In genomic region chr14:55580401-55581010, GRCh38 we compare ENCODE assay signal across 8 cellular contexts. TPM values are rescaled to one million over a fixed set of nuclear protein-coding genes. Genes with fewer than 3 reads are reported as not detected.
DNase-seq lines count a peak whose midpoint lies in the region; ATAC-seq and TF ChIP-seq lines count a peak whose summit lies in the region.

No MANE protein-coding gene starts in this region.

- H3K36me3 ChIP-seq in Caco-2 (ENCODE audit: control insufficient read depth, insufficient read depth, low read length) (no peaks in the 10 kb centered on the region), HUES64 (ENCODE audit: insufficient read depth, low read length) (peaks cover 12% of the 10 kb centered on the region; the same call in 1 of the 2 replicates)

- H3K36me3 Mint-ChIP-seq in Caco-2 (ENCODE audit: insufficient read depth, unreplicated experiment) (peaks cover 6% of the 10 kb centered on the region), mesothelial cell of epicardium (no peaks in the 10 kb centered on the region)

- POLR2A ChIA-PET in Caco-2 (lab: Charles Lee): no interaction called here

- peak; percentile 65 for ATAC-seq in GM21423 (IDR thresholded peaks at IDR 0.05; ENCODE audit: unreplicated experiment)

- no peaks in the 10 kb centered on the region for H3K27me3 Mint-ChIP-seq in Caco-2 (ENCODE audit: insufficient read depth, unreplicated experiment)
- no peaks in the 10 kb centered on the region for H3K27me3 Mint-ChIP-seq in mesothelial cell of epicardium (ENCODE audit: low read depth)

- BruUV-seq in Caco-2 (replicated peaks; lab: Mats Ljungman, UMichigan): no TSS peak

- H3K4me1 ChIP-seq in Caco-2: peaks cover 13% of the 10 kb centered on the region
- H3K4me1 ChIP-seq in HUES64 (ENCODE audit: insufficient read depth, low read length): peaks cover 40% of the 10 kb centered on the region

- H3K27ac ChIP-seq in HUES64 (ENCODE audit: low read depth, low read length): peak overlapping the region; percentile 83; the same call in 1 of the 2 replicates

- CTCF ChIA-PET in Caco-2 (lab: Charles Lee): no interaction called here

- peak overlapping the region; percentile 91 for H3K9ac ChIP-seq in HUES64 (ENCODE audit: low read depth, low read length)

- H3K4me3 Mint-ChIP-seq in Caco-2 (ENCODE audit: unreplicated experiment) (peak overlapping the region; percentile 74), mesothelial cell of epicardium (peak overlapping the region; percentile 87)

- H3K9me3 Mint-ChIP-seq in Caco-2 (ENCODE audit: unreplicated experiment): no peaks in the 10 kb centered on the region
- H3K9me3 Mint-ChIP-seq in mesothelial cell of epicardium: no peaks in the 10 kb centered on the region

- H3K27me3 ChIP-seq in Caco-2 (replicated peaks; ENCODE audit: control insufficient read depth, insufficient read depth, low read length): no peaks in the 10 kb centered on the region
- no peaks in the 10 kb centered on the region for H3K27me3 ChIP-seq in HUES64 (ENCODE audit: insufficient read depth, low read length)

- H3K9me3 ChIP-seq in Caco-2 (no peaks in the 10 kb centered on the region), HUES64 (ENCODE audit: insufficient read depth, low read depth, low read length) (no peaks in the 10 kb centered on the region)

- H3K27ac Mint-ChIP-seq in Caco-2 (ENCODE audit: unreplicated experiment) (peak overlapping the region; percentile 9), mesothelial cell of epicardium (peak overlapping the region; percentile 95)

- TF ChIP-seq CTCF in Caco-2 (IDR thresholded peaks at IDR 0.05; ENCODE audit: insufficient read depth in 1 of 2, low read depth in 1 of 2, low read length in 1 of 2, severe bottlenecking in 1 of 2, unreplicated experiment in 1 of 2) (no peak), mesothelial cell of epicardium (IDR thresholded peaks at IDR 0.05; ENCODE audit: unreplicated experiment) (no peak)

- H3K4me3 ChIP-seq in Caco-2 (ENCODE audit: low read depth, low read length): peak overlapping the region; percentile 91
- peak overlapping the region; percentile 73 for H3K4me3 ChIP-seq in HUES64 (ENCODE audit: low read length)

- H3K4me1 Mint-ChIP-seq in Caco-2 (ENCODE audit: low read depth, unreplicated experiment): no peaks in the 10 kb centered on the region
- peaks cover 39% of the 10 kb centered on the region for H3K4me1 Mint-ChIP-seq in mesothelial cell of epicardium

- under 1% methylated on average over 76 of the region's 76 CpGs for WGBS in HUES64

- DNase-seq in Caco-2: peak in 1 of 2 experiments; percentile 59
- DNase-seq in activated CD4-positive, alpha-beta T cell treated with anti-CD3 and anti-CD28 coated beads, Interleukin-2, amount 50 U/mL, for 24 hours (ENCODE audit: low read depth in 1 of 2, low spot score in 1 of 2): peak; percentile 17 to 26
- DNase-seq in effector CD4-positive, alpha-beta T cell: peak; percentile 51
- DNase-seq in mesothelial cell of epicardium (ENCODE audit: low spot score in 2 of 2, unreplicated experiment in 2 of 2): peak; percentile 41 to 65
- peak; percentile 30 to 47 for DNase-seq in stimulated activated CD8-positive, alpha-beta memory T cell treated with anti-CD3 and anti-CD28 coated beads, Interleukin-2, amount 100 ng/mL, for 48 hours (ENCODE audit: low read depth in 2 of 2)
- DNase-seq in DMS153 (lab: John Stamatoyannopoulos, UW): no peak

- intact Hi-C loops in Caco-2 (cut with micrococcal nuclease; ENCODE audit: unreplicated experiment): loop anchor here (1.0 to 5.0 kb wide), 2 partner anchors 19 to 128 kb away; no protein-coding TSS in a partner anchor

RNA-seq across cellular contexts. Expression of gene KTN1, which starts 0.5 kb away (rescaled TPM):
- total RNA-seq in Caco-2 (2022) (130 and 138 TPM in 2 replicates), mesothelial cell of epicardium (148 to 157 TPM (median 153 TPM) in 3 replicates)
- polyA plus RNA-seq in HUES64 (2013, experiment 1 of 2): 90.4 TPM
- polyA plus RNA-seq in HUES64 (2013, experiment 2 of 2): 98.9 TPM
